1 cellular context compared by ENCODE assay signal in the genomic region with DNA sequence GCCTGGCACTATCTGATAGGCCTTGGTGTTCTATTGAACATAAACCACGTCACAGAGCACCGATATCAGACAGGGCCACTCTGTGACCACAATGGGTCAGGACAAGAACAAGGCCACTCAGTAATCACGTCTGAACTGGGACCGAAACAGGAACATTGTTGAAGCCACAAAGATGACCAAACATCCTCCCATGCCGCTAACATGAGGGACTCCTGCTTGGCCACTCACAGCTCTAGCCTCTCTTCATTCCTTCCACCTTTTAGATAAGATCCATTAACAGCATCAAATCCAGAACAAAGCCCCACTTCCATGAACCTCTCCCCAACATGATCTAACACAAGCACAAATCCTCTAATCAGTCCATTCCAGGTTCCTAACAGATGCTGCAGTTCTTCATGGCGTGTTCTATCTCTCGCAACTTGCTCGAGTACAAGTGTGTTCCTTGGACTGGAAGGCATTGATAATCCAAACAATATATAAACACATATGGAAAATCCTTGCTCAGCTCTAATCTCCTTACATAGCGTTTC.
A peak's percentile ranks its signal among the peaks of the same experiment; 100 is the strongest.
TF ChIP-seq lines count a peak whose summit lies in the region.

No MANE protein-coding gene starts in this region.

TF ChIP-seq in K562, 482 proteins besides CTCF, POLR2A, EP300 and RAD21 (continued from another document and continues in another):
- TF ChIP-seq, protein P1, sequence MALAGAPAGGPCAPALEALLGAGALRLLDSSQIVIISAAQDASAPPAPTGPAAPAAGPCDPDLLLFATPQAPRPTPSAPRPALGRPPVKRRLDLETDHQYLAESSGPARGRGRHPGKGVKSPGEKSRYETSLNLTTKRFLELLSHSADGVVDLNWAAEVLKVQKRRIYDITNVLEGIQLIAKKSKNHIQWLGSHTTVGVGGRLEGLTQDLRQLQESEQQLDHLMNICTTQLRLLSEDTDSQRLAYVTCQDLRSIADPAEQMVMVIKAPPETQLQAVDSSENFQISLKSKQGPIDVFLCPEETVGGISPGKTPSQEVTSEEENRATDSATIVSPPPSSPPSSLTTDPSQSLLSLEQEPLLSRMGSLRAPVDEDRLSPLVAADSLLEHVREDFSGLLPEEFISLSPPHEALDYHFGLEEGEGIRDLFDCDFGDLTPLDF (CRISPR knock-in tag; IDR thresholded peaks at IDR 0.05), result no peak
- no peak for TF ChIP-seq NFE2 (IDR thresholded peaks at IDR 0.05; ENCODE audit: low read depth)
- TF ChIP-seq ZNF12 (CRISPR knock-in tag; IDR thresholded peaks at IDR 0.05), result no peak
- TF ChIP-seq, protein P2, sequence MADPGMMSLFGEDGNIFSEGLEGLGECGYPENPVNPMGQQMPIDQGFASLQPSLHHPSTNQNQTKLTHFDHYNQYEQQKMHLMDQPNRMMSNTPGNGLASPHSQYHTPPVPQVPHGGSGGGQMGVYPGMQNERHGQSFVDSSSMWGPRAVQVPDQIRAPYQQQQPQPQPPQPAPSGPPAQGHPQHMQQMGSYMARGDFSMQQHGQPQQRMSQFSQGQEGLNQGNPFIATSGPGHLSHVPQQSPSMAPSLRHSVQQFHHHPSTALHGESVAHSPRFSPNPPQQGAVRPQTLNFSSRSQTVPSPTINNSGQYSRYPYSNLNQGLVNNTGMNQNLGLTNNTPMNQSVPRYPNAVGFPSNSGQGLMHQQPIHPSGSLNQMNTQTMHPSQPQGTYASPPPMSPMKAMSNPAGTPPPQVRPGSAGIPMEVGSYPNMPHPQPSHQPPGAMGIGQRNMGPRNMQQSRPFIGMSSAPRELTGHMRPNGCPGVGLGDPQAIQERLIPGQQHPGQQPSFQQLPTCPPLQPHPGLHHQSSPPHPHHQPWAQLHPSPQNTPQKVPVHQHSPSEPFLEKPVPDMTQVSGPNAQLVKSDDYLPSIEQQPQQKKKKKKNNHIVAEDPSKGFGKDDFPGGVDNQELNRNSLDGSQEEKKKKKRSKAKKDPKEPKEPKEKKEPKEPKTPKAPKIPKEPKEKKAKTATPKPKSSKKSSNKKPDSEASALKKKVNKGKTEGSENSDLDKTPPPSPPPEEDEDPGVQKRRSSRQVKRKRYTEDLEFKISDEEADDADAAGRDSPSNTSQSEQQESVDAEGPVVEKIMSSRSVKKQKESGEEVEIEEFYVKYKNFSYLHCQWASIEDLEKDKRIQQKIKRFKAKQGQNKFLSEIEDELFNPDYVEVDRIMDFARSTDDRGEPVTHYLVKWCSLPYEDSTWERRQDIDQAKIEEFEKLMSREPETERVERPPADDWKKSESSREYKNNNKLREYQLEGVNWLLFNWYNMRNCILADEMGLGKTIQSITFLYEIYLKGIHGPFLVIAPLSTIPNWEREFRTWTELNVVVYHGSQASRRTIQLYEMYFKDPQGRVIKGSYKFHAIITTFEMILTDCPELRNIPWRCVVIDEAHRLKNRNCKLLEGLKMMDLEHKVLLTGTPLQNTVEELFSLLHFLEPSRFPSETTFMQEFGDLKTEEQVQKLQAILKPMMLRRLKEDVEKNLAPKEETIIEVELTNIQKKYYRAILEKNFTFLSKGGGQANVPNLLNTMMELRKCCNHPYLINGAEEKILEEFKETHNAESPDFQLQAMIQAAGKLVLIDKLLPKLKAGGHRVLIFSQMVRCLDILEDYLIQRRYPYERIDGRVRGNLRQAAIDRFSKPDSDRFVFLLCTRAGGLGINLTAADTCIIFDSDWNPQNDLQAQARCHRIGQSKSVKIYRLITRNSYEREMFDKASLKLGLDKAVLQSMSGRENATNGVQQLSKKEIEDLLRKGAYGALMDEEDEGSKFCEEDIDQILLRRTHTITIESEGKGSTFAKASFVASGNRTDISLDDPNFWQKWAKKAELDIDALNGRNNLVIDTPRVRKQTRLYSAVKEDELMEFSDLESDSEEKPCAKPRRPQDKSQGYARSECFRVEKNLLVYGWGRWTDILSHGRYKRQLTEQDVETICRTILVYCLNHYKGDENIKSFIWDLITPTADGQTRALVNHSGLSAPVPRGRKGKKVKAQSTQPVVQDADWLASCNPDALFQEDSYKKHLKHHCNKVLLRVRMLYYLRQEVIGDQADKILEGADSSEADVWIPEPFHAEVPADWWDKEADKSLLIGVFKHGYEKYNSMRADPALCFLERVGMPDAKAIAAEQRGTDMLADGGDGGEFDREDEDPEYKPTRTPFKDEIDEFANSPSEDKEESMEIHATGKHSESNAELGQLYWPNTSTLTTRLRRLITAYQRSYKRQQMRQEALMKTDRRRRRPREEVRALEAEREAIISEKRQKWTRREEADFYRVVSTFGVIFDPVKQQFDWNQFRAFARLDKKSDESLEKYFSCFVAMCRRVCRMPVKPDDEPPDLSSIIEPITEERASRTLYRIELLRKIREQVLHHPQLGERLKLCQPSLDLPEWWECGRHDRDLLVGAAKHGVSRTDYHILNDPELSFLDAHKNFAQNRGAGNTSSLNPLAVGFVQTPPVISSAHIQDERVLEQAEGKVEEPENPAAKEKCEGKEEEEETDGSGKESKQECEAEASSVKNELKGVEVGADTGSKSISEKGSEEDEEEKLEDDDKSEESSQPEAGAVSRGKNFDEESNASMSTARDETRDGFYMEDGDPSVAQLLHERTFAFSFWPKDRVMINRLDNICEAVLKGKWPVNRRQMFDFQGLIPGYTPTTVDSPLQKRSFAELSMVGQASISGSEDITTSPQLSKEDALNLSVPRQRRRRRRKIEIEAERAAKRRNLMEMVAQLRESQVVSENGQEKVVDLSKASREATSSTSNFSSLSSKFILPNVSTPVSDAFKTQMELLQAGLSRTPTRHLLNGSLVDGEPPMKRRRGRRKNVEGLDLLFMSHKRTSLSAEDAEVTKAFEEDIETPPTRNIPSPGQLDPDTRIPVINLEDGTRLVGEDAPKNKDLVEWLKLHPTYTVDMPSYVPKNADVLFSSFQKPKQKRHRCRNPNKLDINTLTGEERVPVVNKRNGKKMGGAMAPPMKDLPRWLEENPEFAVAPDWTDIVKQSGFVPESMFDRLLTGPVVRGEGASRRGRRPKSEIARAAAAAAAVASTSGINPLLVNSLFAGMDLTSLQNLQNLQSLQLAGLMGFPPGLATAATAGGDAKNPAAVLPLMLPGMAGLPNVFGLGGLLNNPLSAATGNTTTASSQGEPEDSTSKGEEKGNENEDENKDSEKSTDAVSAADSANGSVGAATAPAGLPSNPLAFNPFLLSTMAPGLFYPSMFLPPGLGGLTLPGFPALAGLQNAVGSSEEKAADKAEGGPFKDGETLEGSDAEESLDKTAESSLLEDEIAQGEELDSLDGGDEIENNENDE (IDR thresholded peaks at IDR 0.05; ENCODE audit: low read depth, low read length), result no peak
- TF ChIP-seq, protein P3, sequence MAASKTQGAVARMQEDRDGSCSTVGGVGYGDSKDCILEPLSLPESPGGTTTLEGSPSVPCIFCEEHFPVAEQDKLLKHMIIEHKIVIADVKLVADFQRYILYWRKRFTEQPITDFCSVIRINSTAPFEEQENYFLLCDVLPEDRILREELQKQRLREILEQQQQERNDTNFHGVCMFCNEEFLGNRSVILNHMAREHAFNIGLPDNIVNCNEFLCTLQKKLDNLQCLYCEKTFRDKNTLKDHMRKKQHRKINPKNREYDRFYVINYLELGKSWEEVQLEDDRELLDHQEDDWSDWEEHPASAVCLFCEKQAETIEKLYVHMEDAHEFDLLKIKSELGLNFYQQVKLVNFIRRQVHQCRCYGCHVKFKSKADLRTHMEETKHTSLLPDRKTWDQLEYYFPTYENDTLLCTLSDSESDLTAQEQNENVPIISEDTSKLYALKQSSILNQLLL (CRISPR knock-in tag; IDR thresholded peaks at IDR 0.05; ENCODE audit: borderline replicate concordance), result no peak
- TF ChIP-seq DIDO1 (tag; IDR thresholded peaks at IDR 0.05; ENCODE audit: low read depth), result no peak
- no peak for TF ChIP-seq RFX5 (IDR thresholded peaks at IDR 0.05; ENCODE audit: low read depth, low read length)
- no peak for TF ChIP-seq NONO (IDR thresholded peaks at IDR 0.05; ENCODE audit: low read depth in 2 of 2, low read length in 1 of 2)
- TF ChIP-seq GABPB1 (CRISPR knock-in tag; IDR thresholded peaks at IDR 0.05), result no peak
- TF ChIP-seq MBD2 (IDR thresholded peaks at IDR 0.05; ENCODE audit: borderline replicate concordance, low read depth), result no peak
- TF ChIP-seq SRSF1 (IDR thresholded peaks at IDR 0.05; ENCODE audit: low read depth, low read length), result no peak
- TF ChIP-seq, protein P4, sequence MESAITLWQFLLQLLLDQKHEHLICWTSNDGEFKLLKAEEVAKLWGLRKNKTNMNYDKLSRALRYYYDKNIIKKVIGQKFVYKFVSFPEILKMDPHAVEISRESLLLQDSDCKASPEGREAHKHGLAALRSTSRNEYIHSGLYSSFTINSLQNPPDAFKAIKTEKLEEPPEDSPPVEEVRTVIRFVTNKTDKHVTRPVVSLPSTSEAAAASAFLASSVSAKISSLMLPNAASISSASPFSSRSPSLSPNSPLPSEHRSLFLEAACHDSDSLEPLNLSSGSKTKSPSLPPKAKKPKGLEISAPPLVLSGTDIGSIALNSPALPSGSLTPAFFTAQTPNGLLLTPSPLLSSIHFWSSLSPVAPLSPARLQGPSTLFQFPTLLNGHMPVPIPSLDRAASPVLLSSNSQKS (CRISPR knock-in tag; IDR thresholded peaks at IDR 0.05), result no peak
- 0 out of 2 replicates have a peak, but pooled peaks have one; percentile 21 for TF ChIP-seq SMAD4 (CRISPR knock-in tag; conservative IDR thresholded peaks at IDR 0.05)
- TF ChIP-seq NCOA6 (IDR thresholded peaks at IDR 0.05), result no peak
- TF ChIP-seq CREBBP (IDR thresholded peaks at IDR 0.05; ENCODE audit: low read depth, low read length), result no peak
- TF ChIP-seq ZKSCAN1 (IDR thresholded peaks at IDR 0.05; ENCODE audit: low read depth, low read length), result no peak
- TF ChIP-seq, protein P5, sequence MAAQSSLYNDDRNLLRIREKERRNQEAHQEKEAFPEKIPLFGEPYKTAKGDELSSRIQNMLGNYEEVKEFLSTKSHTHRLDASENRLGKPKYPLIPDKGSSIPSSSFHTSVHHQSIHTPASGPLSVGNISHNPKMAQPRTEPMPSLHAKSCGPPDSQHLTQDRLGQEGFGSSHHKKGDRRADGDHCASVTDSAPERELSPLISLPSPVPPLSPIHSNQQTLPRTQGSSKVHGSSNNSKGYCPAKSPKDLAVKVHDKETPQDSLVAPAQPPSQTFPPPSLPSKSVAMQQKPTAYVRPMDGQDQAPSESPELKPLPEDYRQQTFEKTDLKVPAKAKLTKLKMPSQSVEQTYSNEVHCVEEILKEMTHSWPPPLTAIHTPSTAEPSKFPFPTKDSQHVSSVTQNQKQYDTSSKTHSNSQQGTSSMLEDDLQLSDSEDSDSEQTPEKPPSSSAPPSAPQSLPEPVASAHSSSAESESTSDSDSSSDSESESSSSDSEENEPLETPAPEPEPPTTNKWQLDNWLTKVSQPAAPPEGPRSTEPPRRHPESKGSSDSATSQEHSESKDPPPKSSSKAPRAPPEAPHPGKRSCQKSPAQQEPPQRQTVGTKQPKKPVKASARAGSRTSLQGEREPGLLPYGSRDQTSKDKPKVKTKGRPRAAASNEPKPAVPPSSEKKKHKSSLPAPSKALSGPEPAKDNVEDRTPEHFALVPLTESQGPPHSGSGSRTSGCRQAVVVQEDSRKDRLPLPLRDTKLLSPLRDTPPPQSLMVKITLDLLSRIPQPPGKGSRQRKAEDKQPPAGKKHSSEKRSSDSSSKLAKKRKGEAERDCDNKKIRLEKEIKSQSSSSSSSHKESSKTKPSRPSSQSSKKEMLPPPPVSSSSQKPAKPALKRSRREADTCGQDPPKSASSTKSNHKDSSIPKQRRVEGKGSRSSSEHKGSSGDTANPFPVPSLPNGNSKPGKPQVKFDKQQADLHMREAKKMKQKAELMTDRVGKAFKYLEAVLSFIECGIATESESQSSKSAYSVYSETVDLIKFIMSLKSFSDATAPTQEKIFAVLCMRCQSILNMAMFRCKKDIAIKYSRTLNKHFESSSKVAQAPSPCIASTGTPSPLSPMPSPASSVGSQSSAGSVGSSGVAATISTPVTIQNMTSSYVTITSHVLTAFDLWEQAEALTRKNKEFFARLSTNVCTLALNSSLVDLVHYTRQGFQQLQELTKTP (IDR thresholded peaks at IDR 0.05; ENCODE audit: low read depth in 1 of 2, partially characterized antibody in 2 of 2), result no peak
- TF ChIP-seq CXXC5 (CRISPR knock-in tag; IDR thresholded peaks at IDR 0.05), result peak; percentile 48; the same call in 1 of the 2 replicates
- peak; percentile 77 for TF ChIP-seq STAT5A (IDR thresholded peaks at IDR 0.05; ENCODE audit: borderline replicate concordance, low read length)
- TF ChIP-seq PHTF2 (CRISPR knock-in tag; IDR thresholded peaks at IDR 0.05), result no peak
- TF ChIP-seq ZNF316 (IDR thresholded peaks at IDR 0.05), result no peak
- no peak for TF ChIP-seq NCOA4 (IDR thresholded peaks at IDR 0.05; ENCODE audit: partially characterized antibody)
- TF ChIP-seq, protein P6, sequence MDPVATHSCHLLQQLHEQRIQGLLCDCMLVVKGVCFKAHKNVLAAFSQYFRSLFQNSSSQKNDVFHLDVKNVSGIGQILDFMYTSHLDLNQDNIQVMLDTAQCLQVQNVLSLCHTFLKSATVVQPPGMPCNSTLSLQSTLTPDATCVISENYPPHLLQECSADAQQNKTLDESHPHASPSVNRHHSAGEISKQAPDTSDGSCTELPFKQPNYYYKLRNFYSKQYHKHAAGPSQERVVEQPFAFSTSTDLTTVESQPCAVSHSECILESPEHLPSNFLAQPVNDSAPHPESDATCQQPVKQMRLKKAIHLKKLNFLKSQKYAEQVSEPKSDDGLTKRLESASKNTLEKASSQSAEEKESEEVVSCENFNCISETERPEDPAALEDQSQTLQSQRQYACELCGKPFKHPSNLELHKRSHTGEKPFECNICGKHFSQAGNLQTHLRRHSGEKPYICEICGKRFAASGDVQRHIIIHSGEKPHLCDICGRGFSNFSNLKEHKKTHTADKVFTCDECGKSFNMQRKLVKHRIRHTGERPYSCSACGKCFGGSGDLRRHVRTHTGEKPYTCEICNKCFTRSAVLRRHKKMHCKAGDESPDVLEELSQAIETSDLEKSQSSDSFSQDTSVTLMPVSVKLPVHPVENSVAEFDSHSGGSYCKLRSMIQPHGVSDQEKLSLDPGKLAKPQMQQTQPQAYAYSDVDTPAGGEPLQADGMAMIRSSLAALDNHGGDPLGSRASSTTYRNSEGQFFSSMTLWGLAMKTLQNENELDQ (CRISPR knock-in tag; IDR thresholded peaks at IDR 0.05; ENCODE audit: borderline replicate concordance), result no peak
- TF ChIP-seq ZNF785 (CRISPR knock-in tag; IDR thresholded peaks at IDR 0.05), result no peak
- TF ChIP-seq ZNF311 (CRISPR knock-in tag; IDR thresholded peaks at IDR 0.05), result peak; percentile 63; the same call in 1 of the 2 replicates
- TF ChIP-seq ZNF175 (CRISPR knock-in tag; IDR thresholded peaks at IDR 0.05; ENCODE audit: low read depth), result no peak
- TF ChIP-seq, protein P7, sequence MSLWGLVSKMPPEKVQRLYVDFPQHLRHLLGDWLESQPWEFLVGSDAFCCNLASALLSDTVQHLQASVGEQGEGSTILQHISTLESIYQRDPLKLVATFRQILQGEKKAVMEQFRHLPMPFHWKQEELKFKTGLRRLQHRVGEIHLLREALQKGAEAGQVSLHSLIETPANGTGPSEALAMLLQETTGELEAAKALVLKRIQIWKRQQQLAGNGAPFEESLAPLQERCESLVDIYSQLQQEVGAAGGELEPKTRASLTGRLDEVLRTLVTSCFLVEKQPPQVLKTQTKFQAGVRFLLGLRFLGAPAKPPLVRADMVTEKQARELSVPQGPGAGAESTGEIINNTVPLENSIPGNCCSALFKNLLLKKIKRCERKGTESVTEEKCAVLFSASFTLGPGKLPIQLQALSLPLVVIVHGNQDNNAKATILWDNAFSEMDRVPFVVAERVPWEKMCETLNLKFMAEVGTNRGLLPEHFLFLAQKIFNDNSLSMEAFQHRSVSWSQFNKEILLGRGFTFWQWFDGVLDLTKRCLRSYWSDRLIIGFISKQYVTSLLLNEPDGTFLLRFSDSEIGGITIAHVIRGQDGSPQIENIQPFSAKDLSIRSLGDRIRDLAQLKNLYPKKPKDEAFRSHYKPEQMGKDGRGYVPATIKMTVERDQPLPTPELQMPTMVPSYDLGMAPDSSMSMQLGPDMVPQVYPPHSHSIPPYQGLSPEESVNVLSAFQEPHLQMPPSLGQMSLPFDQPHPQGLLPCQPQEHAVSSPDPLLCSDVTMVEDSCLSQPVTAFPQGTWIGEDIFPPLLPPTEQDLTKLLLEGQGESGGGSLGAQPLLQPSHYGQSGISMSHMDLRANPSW (CRISPR knock-in tag; IDR thresholded peaks at IDR 0.05), result no peak
- no peak for TF ChIP-seq TAF7 (tag; IDR thresholded peaks at IDR 0.05)
- no peak for TF ChIP-seq GTF2F1 (IDR thresholded peaks at IDR 0.05; ENCODE audit: low read depth, low read length)
- no peak for TF ChIP-seq ATF7 (IDR thresholded peaks at IDR 0.05)
- no peak for TF ChIP-seq NFRKB (IDR thresholded peaks at IDR 0.05; ENCODE audit: low read depth)
- TF ChIP-seq MCM5 (IDR thresholded peaks at IDR 0.05; ENCODE audit: low read depth), result no peak
- no peak for TF ChIP-seq TFAM (CRISPR knock-in tag; conservative IDR thresholded peaks at IDR 0.05)
